19 cellular contexts compared by ENCODE assay signal in the genomic region with DNA sequence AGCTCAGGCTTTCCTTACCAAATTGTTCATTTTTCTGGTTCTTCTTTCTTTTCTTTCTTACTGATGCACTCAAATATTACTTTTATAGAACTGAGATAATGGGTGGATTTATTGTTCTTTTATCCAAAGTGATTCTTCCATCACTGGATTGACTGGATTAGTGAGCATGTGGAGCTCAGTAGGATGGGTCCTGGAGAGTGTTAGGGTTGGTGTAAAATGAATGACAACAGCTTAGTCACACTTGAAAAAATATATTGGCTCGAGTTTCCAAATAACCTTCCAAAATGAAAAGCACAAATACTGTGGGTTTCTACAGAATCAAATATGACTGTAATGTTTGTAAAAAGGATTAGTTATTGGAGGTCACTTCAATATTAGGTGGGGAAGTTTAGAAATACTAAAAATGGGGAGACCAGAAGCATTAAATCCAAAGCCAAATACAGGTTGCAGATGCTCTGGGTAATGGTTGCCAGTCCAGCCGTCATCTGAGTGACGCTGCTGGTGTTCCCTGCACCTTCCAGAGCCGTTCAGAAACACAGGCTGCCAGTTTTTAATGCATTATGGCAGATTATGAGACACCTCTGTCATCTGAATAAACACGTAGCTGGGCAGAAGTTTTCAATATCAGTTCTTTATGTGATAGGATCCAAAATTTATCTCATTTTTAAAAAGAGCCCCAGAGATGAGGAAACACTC.
"Had no signal": no experiment of that assay in that cellular context is flagged by ENCODE, and none has a peak within 500 bp of the region (broad histone marks: within the 10 kb centered on the region; RNA-seq: fewer than 3 reads in every experiment).

No MANE protein-coding gene starts in this region.

- H3K9me3 ChIP-seq: esophagus squamous epithelium, tibial artery had no signal

- H3K27ac ChIP-seq: esophagus squamous epithelium, foreskin keratinocyte, tibial artery had no signal

- H3K9me3 Mint-ChIP-seq: activated T-helper 1 cell treated with anti-CD3 and anti-CD28 coated beads, Interleukin-12 subunit alpha, Interleukin-12 subunit beta, Interleukin-2, Interleukin-4 antibody, amounts not matched to agents 30 ng/mL and 10 ng/mL and 1 ng/mL, durations not matched to agents 14 hours and 24 hours and 36 hours; nephron progenitor cell had no signal

- H3K4me1 Mint-ChIP-seq: activated CD4-positive, alpha-beta T cell treated with anti-CD3 and anti-CD28 coated beads for 36 hours had no signal

- DNase-seq: activated CD4-positive, alpha-beta T cell treated with anti-CD3 and anti-CD28 coated beads for 36 hours; activated CD4-positive, alpha-beta T cell treated with anti-CD3 and anti-CD28 coated beads, Interleukin-2, amount 50 U/mL, for 48 hours; effector memory CD4-positive, alpha-beta T cell; esophagus squamous epithelium; foreskin keratinocyte; glutamatergic neuron; hypothalamus; kidney; midbrain; nephron progenitor cell; stimulated activated CD4-positive, alpha-beta T cell treated with anti-CD3 and anti-CD28 coated beads, Interleukin-12 subunit alpha, Interleukin-12 subunit beta, amount 100 ng/mL, for 4 hours; stimulated activated CD4-positive, alpha-beta T cell treated with anti-CD3 and anti-CD28 coated beads, Interleukin-1b, Interleukin-23, amount 100 ng/mL, for 48 hours; stimulated activated naive CD4-positive, alpha-beta T cell treated with Interleukin-2 at 50 U/mL for 16 hours; substantia nigra; tibial artery had no signal

- H3K4me1 ChIP-seq: foreskin keratinocyte had no signal

- H3K27me3 Mint-ChIP-seq: activated CD4-positive, alpha-beta T cell treated with anti-CD3 and anti-CD28 coated beads for 36 hours; progenitor cell of endocrine pancreas had no signal

- H3K27ac Mint-ChIP-seq: activated CD4-positive, alpha-beta T cell treated with anti-CD3 and anti-CD28 coated beads for 36 hours; activated naive CD8-positive, alpha-beta T cell; activated T-helper 1 cell treated with anti-CD3 and anti-CD28 coated beads, Interleukin-12 subunit alpha, Interleukin-12 subunit beta, Interleukin-2, Interleukin-4 antibody, amounts not matched to agents 30 ng/mL and 10 ng/mL and 1 ng/mL, durations not matched to agents 14 hours and 24 hours and 36 hours; nephron progenitor cell; progenitor cell of endocrine pancreas had no signal

- ATAC-seq: activated CD4-positive, alpha-beta T cell treated with anti-CD3 and anti-CD28 coated beads for 36 hours; foreskin keratinocyte; left lobe of liver had no signal

- H3K36me3 ChIP-seq: esophagus squamous epithelium, tibial artery had no signal

- H3K4me3 Mint-ChIP-seq: activated CD4-positive, alpha-beta T cell treated with anti-CD3 and anti-CD28 coated beads for 36 hours; activated naive CD8-positive, alpha-beta T cell; activated T-helper 1 cell treated with anti-CD3 and anti-CD28 coated beads, Interleukin-12 subunit alpha, Interleukin-12 subunit beta, Interleukin-2, Interleukin-4 antibody, amounts not matched to agents 30 ng/mL and 10 ng/mL and 1 ng/mL, durations not matched to agents 14 hours and 24 hours and 36 hours; nephron progenitor cell had no signal

- H3K27me3 ChIP-seq: esophagus squamous epithelium, foreskin keratinocyte, tibial artery had no signal

- H3K4me3 ChIP-seq: esophagus squamous epithelium, tibial artery had no signal
